8 cellular contexts compared by ENCODE assay signal in genomic region chr21:42337830-42338729, GRCh38. TPM values are rescaled to one million over a fixed set of nuclear protein-coding genes. Genes with fewer than 3 reads are reported as not detected.
DNase-seq lines count a peak whose midpoint lies in the region; ATAC-seq and TF ChIP-seq lines count a peak whose summit lies in the region.

No MANE protein-coding gene starts in this region.

- intact Hi-C loops in left ventricle myocardium superior (cut with micrococcal nuclease) = no loop called here

- no peaks in the 10 kb centered on the region for H3K9me3 Mint-ChIP-seq in T-cell
- H3K9me3 Mint-ChIP-seq in activated naive CD8-positive, alpha-beta T cell treated with anti-CD3 and anti-CD28 coated beads, Interleukin-2, amount 50 U/mL, for 24 hours = no peaks in the 10 kb centered on the region

- DNase-seq in ELR (ENCODE audit: low read depth) (peak; percentile 36), NCI-H1105 (lab: John Stamatoyannopoulos, UW) (peak; percentile 20), T-cell (peak; percentile 64 to 89 (median 82)), left ventricle myocardium superior (peak; percentile 70), retinal pigment epithelial cell (ENCODE audit: low read depth) (no peak)
- DNase-seq in activated naive CD8-positive, alpha-beta T cell treated with anti-CD3 and anti-CD28 coated beads, Interleukin-2, amount 50 U/mL, for 24 hours = peak; percentile 86

- peak overlapping the region in 2 of 3 donors; percentile 32 to 37 for H3K4me3 Mint-ChIP-seq in T-cell
- no peak overlapping the region for H3K4me3 Mint-ChIP-seq in activated naive CD8-positive, alpha-beta T cell treated with anti-CD3 and anti-CD28 coated beads, Interleukin-2, amount 50 U/mL, for 24 hours

- peak; percentile 63 for TF ChIP-seq CTCF in retinal pigment epithelial cell (conservative IDR thresholded peaks at IDR 0.05; ENCODE audit: low read depth, low read length)

- no peak overlapping the region for H3K4me3 ChIP-seq in retinal pigment epithelial cell (ENCODE audit: low read length)

- ATAC-seq in T-cell (replicated peaks in 1 of 4) (peak; percentile 98 to 100 (median 99)), left ventricle myocardium superior (peak; percentile 69), GM21723 (IDR thresholded peaks at IDR 0.05; ENCODE audit: unreplicated experiment) (no peak), GM18909 (IDR thresholded peaks at IDR 0.05; ENCODE audit: poor library complexity, unreplicated experiment) (no peak)
- peak; percentile 95 for ATAC-seq in activated naive CD8-positive, alpha-beta T cell treated with anti-CD3 and anti-CD28 coated beads, Interleukin-2, amount 50 U/mL, for 24 hours

- POLR2A ChIA-PET in T-cell (lab: Charles Lee) = no interaction called here

- H3K36me3 Mint-ChIP-seq in T-cell = no peaks in the 10 kb centered on the region
- H3K36me3 Mint-ChIP-seq in activated naive CD8-positive, alpha-beta T cell treated with anti-CD3 and anti-CD28 coated beads, Interleukin-2, amount 50 U/mL, for 24 hours (ENCODE audit: low read depth) = no peaks in the 10 kb centered on the region

- H3K27me3 Mint-ChIP-seq in T-cell = peaks cover 0 to 2% of the 10 kb centered on the region in 2 donors
- H3K27me3 Mint-ChIP-seq in activated naive CD8-positive, alpha-beta T cell treated with anti-CD3 and anti-CD28 coated beads, Interleukin-2, amount 50 U/mL, for 24 hours = peaks cover 3% of the 10 kb centered on the region

- CTCF ChIA-PET in T-cell (lab: Charles Lee) = interaction anchor here (1.2 to 2.0 kb wide), 5 partner anchors 66 to 112 kb away, joined by 3 to 6 read pairs (median 4); partner anchors contain the start of gene UBASH3A (in 2 of the 2)

- H3K4me1 Mint-ChIP-seq in T-cell = peaks cover 8 to 14% (median 10%) of the 10 kb centered on the region in 3 donors
- peaks cover 14% of the 10 kb centered on the region for H3K4me1 Mint-ChIP-seq in activated naive CD8-positive, alpha-beta T cell treated with anti-CD3 and anti-CD28 coated beads, Interleukin-2, amount 50 U/mL, for 24 hours

- peak overlapping the region; percentile 52 for H3K27ac Mint-ChIP-seq in T-cell
- peak overlapping the region; percentile 54 for H3K27ac Mint-ChIP-seq in activated naive CD8-positive, alpha-beta T cell treated with anti-CD3 and anti-CD28 coated beads, Interleukin-2, amount 50 U/mL, for 24 hours

RNA-seq across cellular contexts. Expression of gene TFF2, which starts 12.7 kb away (rescaled TPM):
- total RNA-seq in T-cell = under 1 TPM in 1 of 5 donors, not detected in 4; 0.38 TPM
- total RNA-seq in left ventricle myocardium superior = not detected

RNA-seq across cellular contexts. Expression of gene TFF3, which starts 22.9 kb away (rescaled TPM):
- 1 to 10 TPM in 2 of 5 donors, not detected in 3; 1.3 to 1.7 TPM for total RNA-seq in T-cell
- total RNA-seq in left ventricle myocardium superior = 5.3 TPM

RNA-seq across cellular contexts. Expression of gene TFF1, which starts 28.3 kb away (rescaled TPM):
- total RNA-seq in T-cell (1 to 10 TPM in 2 of 5 donors, not detected in 3; 1.2 to 1.3 TPM), left ventricle myocardium superior (not detected)

RNA-seq across cellular contexts. Expression of gene TMPRSS3, which starts 57.8 kb away (rescaled TPM):
- total RNA-seq in T-cell (1 to 10 TPM; 1.2 to 2.4 (median 1.7) TPM), left ventricle myocardium superior (not detected)

Comparison
In these comparisons a context has a peak if more than half of its experiments do, and no peak if none do; other contexts are left out.
1. ATAC-seq: peak in T-cell (4 of 4), activated naive CD8-positive, alpha-beta T cell treated with anti-CD3 and anti-CD28 coated beads, Interleukin-2, amount 50 U/mL, for 24 hours (single experiment) and left ventricle myocardium superior (single experiment); none in GM21723 (single experiment) and GM18909 (single experiment).